30 cellular contexts compared by ENCODE assay signal in genomic region chr13:22256111-22256639, GRCh38.
A peak's percentile ranks its signal among the peaks of the same experiment; 100 is the strongest.
DNase-seq lines count a peak whose midpoint lies in the region; ATAC-seq, FAIRE-seq and TF ChIP-seq lines count a peak whose summit lies in the region.
"Had no signal": no experiment of that assay in that cellular context is flagged by ENCODE, and none has a peak within 500 bp of the region (broad histone marks: within the 10 kb centered on the region; RNA-seq: fewer than 3 reads in every experiment).

No MANE protein-coding gene starts in this region.

- ATAC-seq in HCT116 (no peak), GM18858 (IDR thresholded peaks at IDR 0.05; ENCODE audit: unreplicated experiment) (no peak)
- ATAC-seq: activated T-cell treated with anti-CD3 and anti-CD28 coated beads, Interleukin-2, amount 50 U/mL, for 72 hours; foreskin keratinocyte; psoas muscle; stimulated activated naive B cell treated with anti-CD40 and anti-IgM and Interleukin-4, amounts not matched to agents 10 μg/mL and 1 μg/mL and 100 μg/mL, for 72 hours; T-helper 17 cell had no signal

- H3K4me3 Mint-ChIP-seq in nephron = no peak overlapping the region
- H3K4me3 Mint-ChIP-seq: activated CD4-positive, alpha-beta T cell treated with anti-CD3 and anti-CD28 coated beads, Interleukin-2, amount 10 ng/mL, durations not matched to agents 24 days and 14 days; activated naive CD4-positive, alpha-beta T cell treated with anti-CD3 and anti-CD28 coated beads, Interleukin-2, amount 50 U/mL, for 24 hours; activated T-cell treated with anti-CD3 and anti-CD28 coated beads, Interleukin-2, amount 50 U/mL, for 72 hours; central memory CD8-positive, alpha-beta T cell; stimulated activated naive B cell treated with anti-CD40 and anti-IgM and Interleukin-4, amounts not matched to agents 10 μg/mL and 1 μg/mL and 100 μg/mL, for 72 hours; T-helper 17 cell had no signal

- no peak for TF ChIP-seq RAD21 in HCT116 (IDR thresholded peaks at IDR 0.05; ENCODE audit: low read depth)

- H3K9me3 Mint-ChIP-seq in nephron = peaks cover 4% of the 10 kb centered on the region
- H3K9me3 Mint-ChIP-seq: activated CD4-positive, alpha-beta T cell treated with anti-CD3 and anti-CD28 coated beads, Interleukin-2, amount 10 ng/mL, durations not matched to agents 24 days and 14 days; activated T-cell treated with anti-CD3 and anti-CD28 coated beads, Interleukin-2, amount 50 U/mL, for 72 hours; central memory CD8-positive, alpha-beta T cell; stimulated activated naive B cell treated with anti-CD40 and anti-IgM and Interleukin-4, amounts not matched to agents 10 μg/mL and 1 μg/mL and 100 μg/mL, for 72 hours had no signal

- no peak overlapping the region for H3K4me2 ChIP-seq in HCT116 (ENCODE audit: low read length)

- no peak overlapping the region for H3K9ac ChIP-seq in HCT116 (ENCODE audit: low read length)

- no peaks in the 10 kb centered on the region for H3K27me3 ChIP-seq in HCT116 (ENCODE audit: insufficient read depth, low read length)
- H3K27me3 ChIP-seq: ascending aorta, foreskin keratinocyte, neutrophil, SJCRH30, testis had no signal

- H3K9me3 ChIP-seq in HCT116 (ENCODE audit: control insufficient read depth in 1 of 2, insufficient read depth in 1 of 2, low read depth in 1 of 2, low read length in 2 of 2) = no peaks in the 10 kb centered on the region
- H3K9me3 ChIP-seq: ascending aorta, neutrophil, psoas muscle, testis had no signal

- TF ChIP-seq CTCF in C4-2B (conservative IDR thresholded peaks at IDR 0.05) = peak; percentile 84
- TF ChIP-seq CTCF in HCT116 (IDR thresholded peaks at IDR 0.05 in 2 of 3, conservative IDR thresholded peaks at IDR 0.05 in 1 of 3; ENCODE audit: borderline replicate concordance in 1 of 3, insufficient read depth in 1 of 3, low read depth in 2 of 3, low read length in 2 of 3) = peak in 2 of 3 experiments; percentile 51 to 53; a peak in 3 of 6 replicates
- peak; percentile 58 for TF ChIP-seq CTCF in VCaP (conservative IDR thresholded peaks at IDR 0.05)
- peak; percentile 20 to 34 (median 23) for TF ChIP-seq CTCF in nephron (IDR thresholded peaks at IDR 0.05; ENCODE audit: unreplicated experiment in 3 of 3)

- no peaks in the 10 kb centered on the region for H4K20me1 ChIP-seq in HCT116 (ENCODE audit: insufficient read depth)

- H3K4me1 Mint-ChIP-seq in nephron = no peaks in the 10 kb centered on the region
- H3K4me1 Mint-ChIP-seq: activated CD4-positive, alpha-beta T cell treated with anti-CD3 and anti-CD28 coated beads, Interleukin-2, amount 10 ng/mL, durations not matched to agents 24 days and 14 days; activated naive CD4-positive, alpha-beta T cell treated with anti-CD3 and anti-CD28 coated beads, Interleukin-2, amount 50 U/mL, for 24 hours; central memory CD8-positive, alpha-beta T cell; stimulated activated naive B cell treated with anti-CD40 and anti-IgM and Interleukin-4, amounts not matched to agents 10 μg/mL and 1 μg/mL and 100 μg/mL, for 72 hours had no signal

- POLR2A ChIA-PET in HCT116 (lab: Charles Lee) = no interaction called here

- H3K4me3 ChIP-seq in HCT116 (replicated peaks in 1 of 2; ENCODE audit: low read depth in 1 of 2, low read length in 2 of 2) = no peak overlapping the region
- H3K4me3 ChIP-seq: ascending aorta, psoas muscle, SJCRH30, testis had no signal

- no peaks in the 10 kb centered on the region for H3K36me3 Mint-ChIP-seq in nephron (ENCODE audit: low read depth)
- H3K36me3 Mint-ChIP-seq: activated naive CD4-positive, alpha-beta T cell treated with anti-CD3 and anti-CD28 coated beads, Interleukin-2, amount 50 U/mL, for 24 hours; stimulated activated naive B cell treated with anti-CD40 and anti-IgM and Interleukin-4, amounts not matched to agents 10 μg/mL and 1 μg/mL and 100 μg/mL, for 72 hours had no signal

- no peak overlapping the region for H3K27ac Mint-ChIP-seq in nephron
- H3K27ac Mint-ChIP-seq: activated CD4-positive, alpha-beta T cell treated with anti-CD3 and anti-CD28 coated beads, Interleukin-2, amount 10 ng/mL, durations not matched to agents 24 days and 14 days; activated T-cell treated with anti-CD3 and anti-CD28 coated beads, Interleukin-2, amount 50 U/mL, for 72 hours; stimulated activated naive B cell treated with anti-CD40 and anti-IgM and Interleukin-4, amounts not matched to agents 10 μg/mL and 1 μg/mL and 100 μg/mL, for 72 hours; T-helper 17 cell had no signal

- peaks cover 5% of the 10 kb centered on the region for H3K27me3 Mint-ChIP-seq in nephron (ENCODE audit: low read depth)
- H3K27me3 Mint-ChIP-seq: activated CD4-positive, alpha-beta T cell treated with anti-CD3 and anti-CD28 coated beads, Interleukin-2, amount 10 ng/mL, durations not matched to agents 24 days and 14 days; activated naive CD4-positive, alpha-beta T cell treated with anti-CD3 and anti-CD28 coated beads, Interleukin-2, amount 50 U/mL, for 24 hours; central memory CD8-positive, alpha-beta T cell; T-helper 17 cell had no signal

- DNase-seq in HCT116 (ENCODE audit: low read depth, low spot score) (no peak), urothelium cell line (ENCODE audit: low spot score) (no peak), NCI-H524 (lab: John Stamatoyannopoulos, UW) (no peak), OCI-M2 (lab: John Stamatoyannopoulos, UW; ENCODE audit: unreplicated experiment) (no peak)
- DNase-seq: activated CD4-positive, alpha-beta T cell treated with anti-CD3 and anti-CD28 coated beads, Interleukin-2, amount 10 ng/mL, durations not matched to agents 24 days and 14 days; activated T-cell treated with anti-CD3 and anti-CD28 coated beads, Interleukin-2, amount 50 U/mL, for 72 hours; COR-L47; erythroblast; foreskin keratinocyte; HCEC 1CT; hypothalamus; KG1; NCI-H1048; NCI-H187 treated with DMSO at 0.1 percent for 48 hours; NCI-H748 treated with DMSO at 0.1 percent for 48 hours; psoas muscle; SJCRH30; small intestine; stimulated activated naive B cell treated with anti-CD40 and anti-IgM and Interleukin-4, amounts not matched to agents 10 μg/mL and 1 μg/mL and 100 μg/mL, for 72 hours; T-helper 17 cell; testis had no signal

- intact Hi-C loops in HCT116 (cut with micrococcal nuclease) = no loop called here

- BruUV-seq in HCT116 (replicated peaks; lab: Mats Ljungman, UMichigan) = no TSS peak

- H3K9me2 ChIP-seq in HCT116 (ENCODE audit: insufficient read depth) = no peaks in the 10 kb centered on the region

- TF ChIP-seq POLR2A in HCT116 (IDR thresholded peaks at IDR 0.05; ENCODE audit: borderline replicate concordance, extremely low read depth, insufficient read depth, insufficient read length) = no peak

- RAD21 ChIA-PET in HCT116 (lab: Charles Lee; ENCODE audit: low non-redundant PET in 1 of 2, low total read pairs in 2 of 2, uncharacterized antibody in 2 of 2, unreplicated experiment in 2 of 2) = no interaction called here

- no peak overlapping the region for H2AFZ ChIP-seq in HCT116 (ENCODE audit: low read depth, low read length, poor library complexity, severe bottlenecking)

- H3K79me2 ChIP-seq in HCT116 (ENCODE audit: insufficient read depth, low read length) = no peaks in the 10 kb centered on the region

- no peaks in the 10 kb centered on the region for H3K36me3 ChIP-seq in HCT116 (ENCODE audit: control insufficient read depth in 1 of 2, insufficient read depth in 2 of 2, low read length in 2 of 2)
- H3K36me3 ChIP-seq: ascending aorta, neutrophil, SJCRH30 had no signal

- CTCF ChIA-PET in HCT116 (lab: Charles Lee) = no interaction called here

- H3K27ac ChIP-seq in C4-2B (no peak overlapping the region), HCT116 (ENCODE audit: low read depth, low read length) (no peak overlapping the region), VCaP (no peak overlapping the region)
- H3K27ac ChIP-seq: ascending aorta, foreskin keratinocyte, neutrophil, psoas muscle, SJCRH30, testis had no signal

- no peaks in the 10 kb centered on the region for H3K4me1 ChIP-seq in HCT116 (ENCODE audit: control insufficient read depth in 1 of 2, insufficient read depth in 2 of 2, low read length in 2 of 2)
- H3K4me1 ChIP-seq: ascending aorta, foreskin keratinocyte, psoas muscle, SJCRH30, testis had no signal

- FAIRE-seq in urothelium cell line (lab: Jason Lieb, UNC) = no peak
- FAIRE-seq: islet of Langerhans, small intestine had no signal

TF ChIP-seq in HCT116, 20 proteins besides CTCF, POLR2A, EP300 and RAD21 (continues in another document):
- TF ChIP-seq YY1 (IDR thresholded peaks at IDR 0.05; ENCODE audit: extremely low read depth, insufficient replicate concordance, low read depth, low read length) = no peak
- no peak for TF ChIP-seq POLR2AphosphoS5 (IDR thresholded peaks at IDR 0.05; ENCODE audit: low read depth, low read length)
- no peak for TF ChIP-seq EZH2phosphoT487 (IDR thresholded peaks at IDR 0.05; ENCODE audit: borderline replicate concordance)
- no peak for TF ChIP-seq SRF (IDR thresholded peaks at IDR 0.05; ENCODE audit: low read depth)
- no peak for TF ChIP-seq TCF7L2 (IDR thresholded peaks at IDR 0.05; ENCODE audit: borderline replicate concordance, extremely low read depth, insufficient read depth, insufficient read length)
- no peak for TF ChIP-seq ZFX (IDR thresholded peaks at IDR 0.05)
- no peak for TF ChIP-seq SP1 (IDR thresholded peaks at IDR 0.05; ENCODE audit: low read depth)
- no peak for TF ChIP-seq EGR1 (IDR thresholded peaks at IDR 0.05; ENCODE audit: low read depth)
- no peak for TF ChIP-seq REST (IDR thresholded peaks at IDR 0.05; ENCODE audit: low read depth)
- TF ChIP-seq JUND (IDR thresholded peaks at IDR 0.05) = no peak

Comparison
In these comparisons a context has a peak if more than half of its experiments do, and no peak if none do; other contexts are left out.
1. CTCF ChIP-seq: peak in every context shown above with its lines; median percentile 84 in C4-2B; 58 in VCaP; 52 in HCT116; 23 in nephron.